In genomic region chr2:113716291-113716690, GRCh38 we compare ENCODE assay signal across 27 cellular contexts. TPM values are rescaled to one million over a fixed set of nuclear protein-coding genes. Genes with fewer than 3 reads are reported as not detected.
DNase-seq lines count a peak whose midpoint lies in the region; ATAC-seq and TF ChIP-seq lines count a peak whose summit lies in the region.
"Had no signal": no experiment of that assay in that cellular context is flagged by ENCODE, and none has a peak within 500 bp of the region (broad histone marks: within the 10 kb centered on the region; RNA-seq: fewer than 3 reads in every experiment).

No MANE protein-coding gene starts in this region.

- 74 to 78% methylated on average over 3 of the region's 3 CpGs for WGBS in GM23248 (ENCODE audit: low coverage in 1 of 2, low lambda C conversion rate in 2 of 2, missing lambda C conversion rate in 2 of 2), 2 experiments
- 87 to 92% methylated on average over 3 of the region's 3 CpGs for WGBS in sigmoid colon, 2 donors

- H3K27me3 ChIP-seq in GM23248 (replicated peaks; ENCODE audit: insufficient read depth) = no peaks in the 10 kb centered on the region
- H3K27me3 ChIP-seq in neural progenitor cell = no peaks in the 10 kb centered on the region
- no peaks in the 10 kb centered on the region for H3K27me3 ChIP-seq in sigmoid colon
- H3K27me3 ChIP-seq: colonic mucosa, neutrophil had no signal

- TF ChIP-seq POLR2A in sigmoid colon (IDR thresholded peaks at IDR 0.05) = no peak

- peaks cover 14% of the 10 kb centered on the region for H3K4me1 Mint-ChIP-seq in chondrocyte (ENCODE audit: low read depth)
- peaks cover 3% of the 10 kb centered on the region for H3K4me1 Mint-ChIP-seq in memory B cell
- H3K4me1 Mint-ChIP-seq in neural progenitor cell = no peaks in the 10 kb centered on the region
- H3K4me1 Mint-ChIP-seq: activated CD4-positive, alpha-beta T cell treated with anti-CD3 and anti-CD28 coated beads for 36 hours; B cell; stimulated activated memory B cell treated with anti-CD40 and anti-IgM and Interleukin-4, amounts not matched to agents 10 μg/mL and 1 μg/mL and 100 μg/mL, for 72 hours had no signal

- H3F3A ChIP-seq in GM23248 (ENCODE audit: insufficient read depth) (peaks cover 23% of the 10 kb centered on the region; the same call in 1 of the 2 replicates), neural progenitor cell (ENCODE audit: low read depth) (no peaks in the 10 kb centered on the region)

- H3K9ac ChIP-seq in GM23248 = no peak overlapping the region; the same call in 1 of the 2 replicates
- no peak overlapping the region for H3K9ac ChIP-seq in neural progenitor cell

- ATAC-seq in memory B cell (ENCODE audit: low read depth) (no peak), HG02852 (IDR thresholded peaks at IDR 0.05; ENCODE audit: unreplicated experiment) (no peak)
- ATAC-seq: activated CD4-positive, alpha-beta T cell treated with anti-CD3 and anti-CD28 coated beads for 36 hours; HCT116; stimulated activated memory B cell treated with anti-CD40 and anti-IgM and Interleukin-4, amounts not matched to agents 10 μg/mL and 1 μg/mL and 100 μg/mL, for 72 hours had no signal

- peak; percentile 30 for DNase-seq in GM23248
- DNase-seq in chondrocyte (ENCODE audit: low spot score) = no peak
- DNase-seq in memory B cell (ENCODE audit: low spot score in 2 of 2) = no peak
- DNase-seq in neural progenitor cell (ENCODE audit: low spot score) = no peak
- DNase-seq in hippocampal formation (lab: John Stamatoyannopoulos, UW) = no peak
- DNase-seq in sigmoid colon = no peak
- DNase-seq: activated CD4-positive, alpha-beta T cell treated with anti-CD3 and anti-CD28 coated beads for 36 hours; activated CD8-positive, alpha-beta memory T cell treated with anti-CD3 and anti-CD28 coated beads for 24 hours; activated gamma-delta T cell treated with Interleukin-2 at 50 U/mL for 16 hours; activated T-cell treated with anti-CD3 and anti-CD28 coated beads, Interleukin-2, amount 50 U/mL, for 1 hour; colonic mucosa; DMS53; effector memory CD4-positive, alpha-beta T cell; erythroblast; kidney glomerular epithelial cell; NCI-H1105 treated with DMSO at 0.1 percent for 48 hours; NCI-H2029; NCI-H345; NCI-H774; stimulated activated CD4-positive, alpha-beta T cell treated with anti-CD3 and anti-CD28 coated beads, Interleukin-2, amount 100 ng/mL, for 48 hours; T-helper 2 cell had no signal

- H3K27ac ChIP-seq in GM23248 = peak overlapping the region; percentile 52
- H3K27ac ChIP-seq in neural progenitor cell = no peak overlapping the region
- H3K27ac ChIP-seq in sigmoid colon = no peak overlapping the region
- H3K27ac ChIP-seq: colonic mucosa, neutrophil, SK-N-MC had no signal

- H3K9me2 ChIP-seq in GM23248 (ENCODE audit: insufficient read depth) = no peaks in the 10 kb centered on the region

- H3K9me3 ChIP-seq in GM23248 (ENCODE audit: low read depth) (no peaks in the 10 kb centered on the region), neural progenitor cell (ENCODE audit: low read depth) (no peaks in the 10 kb centered on the region), sigmoid colon (no peaks in the 10 kb centered on the region)
- H3K9me3 ChIP-seq: colonic mucosa, neutrophil had no signal

- peaks cover 23% of the 10 kb centered on the region for H3K36me3 Mint-ChIP-seq in chondrocyte (ENCODE audit: low read depth)
- H3K36me3 Mint-ChIP-seq in memory B cell = peaks cover 22% of the 10 kb centered on the region
- H3K36me3 Mint-ChIP-seq in neural progenitor cell = peaks cover 17% of the 10 kb centered on the region

- H3K4me1 ChIP-seq in GM23248 (ENCODE audit: insufficient read depth) (peaks cover 9% of the 10 kb centered on the region; the same call in 1 of the 2 replicates), neural progenitor cell (no peaks in the 10 kb centered on the region), sigmoid colon (no peaks in the 10 kb centered on the region)
- H3K4me1 ChIP-seq: colonic mucosa had no signal

- H3K36me3 ChIP-seq in GM23248 (ENCODE audit: low read depth) (peaks cover 69% of the 10 kb centered on the region), neural progenitor cell (peaks cover 12% of the 10 kb centered on the region), sigmoid colon (peaks cover 0 to 75% (median 11%) of the 10 kb centered on the region in 4 donors)
- H3K36me3 ChIP-seq: colonic mucosa had no signal

- H4K20me1 ChIP-seq in GM23248 (ENCODE audit: insufficient read depth) = no peaks in the 10 kb centered on the region
- no peaks in the 10 kb centered on the region for H4K20me1 ChIP-seq in neural progenitor cell (ENCODE audit: low read depth)

- H3K4me3 Mint-ChIP-seq in chondrocyte (ENCODE audit: unreplicated experiment) (no peak overlapping the region), memory B cell (no peak overlapping the region), neural progenitor cell (no peak overlapping the region)
- H3K4me3 Mint-ChIP-seq: activated CD4-positive, alpha-beta T cell treated with anti-CD3 and anti-CD28 coated beads for 36 hours; B cell; stimulated activated memory B cell treated with anti-CD40 and anti-IgM and Interleukin-4, amounts not matched to agents 10 μg/mL and 1 μg/mL and 100 μg/mL, for 72 hours had no signal

- H2AFZ ChIP-seq in GM23248 (no peak overlapping the region), neural progenitor cell (replicated peaks) (no peak overlapping the region)

- H3K27ac Mint-ChIP-seq in chondrocyte (ENCODE audit: unreplicated experiment) (peak overlapping the region; percentile 23), memory B cell (peak overlapping the region; percentile 3), neural progenitor cell (no peak overlapping the region)
- H3K27ac Mint-ChIP-seq: activated CD4-positive, alpha-beta T cell treated with anti-CD3 and anti-CD28 coated beads for 36 hours; B cell; stimulated activated memory B cell treated with anti-CD40 and anti-IgM and Interleukin-4, amounts not matched to agents 10 μg/mL and 1 μg/mL and 100 μg/mL, for 72 hours had no signal

- no peak for TF ChIP-seq EP300 in sigmoid colon (IDR thresholded peaks at IDR 0.05)

- in situ Hi-C loops in GM23248 (cut with MboI) = no loop called here

- H3K27me3 Mint-ChIP-seq in chondrocyte (ENCODE audit: low read depth) = no peaks in the 10 kb centered on the region
- no peaks in the 10 kb centered on the region for H3K27me3 Mint-ChIP-seq in memory B cell
- H3K27me3 Mint-ChIP-seq in neural progenitor cell (ENCODE audit: insufficient read depth, low read depth) = no peaks in the 10 kb centered on the region
- H3K27me3 Mint-ChIP-seq: activated CD4-positive, alpha-beta T cell treated with anti-CD3 and anti-CD28 coated beads for 36 hours; B cell; stimulated activated memory B cell treated with anti-CD40 and anti-IgM and Interleukin-4, amounts not matched to agents 10 μg/mL and 1 μg/mL and 100 μg/mL, for 72 hours had no signal

- intact Hi-C loops in sigmoid colon (cut with DNase I) = no loop called here

- no peak overlapping the region for H3K4me3 ChIP-seq in GM23248
- H3K4me3 ChIP-seq in neural progenitor cell = no peak overlapping the region
- H3K4me3 ChIP-seq in sigmoid colon = no peak overlapping the region
- H3K4me3 ChIP-seq: colonic mucosa, SK-N-MC had no signal

- H3K79me2 ChIP-seq in GM23248 (ENCODE audit: insufficient read depth) = no peaks in the 10 kb centered on the region
- no peaks in the 10 kb centered on the region for H3K79me2 ChIP-seq in neural progenitor cell (ENCODE audit: low read depth)

- H3K9me3 Mint-ChIP-seq in chondrocyte (ENCODE audit: low read depth) = no peaks in the 10 kb centered on the region
- H3K9me3 Mint-ChIP-seq in memory B cell = no peaks in the 10 kb centered on the region
- no peaks in the 10 kb centered on the region for H3K9me3 Mint-ChIP-seq in neural progenitor cell
- H3K9me3 Mint-ChIP-seq: stimulated activated memory B cell treated with anti-CD40 and anti-IgM and Interleukin-4, amounts not matched to agents 10 μg/mL and 1 μg/mL and 100 μg/mL, for 72 hours had no signal

- no peak overlapping the region for H3K4me2 ChIP-seq in GM23248 (ENCODE audit: unreplicated experiment)
- no peak overlapping the region for H3K4me2 ChIP-seq in neural progenitor cell

- TF ChIP-seq CTCF in chondrocyte (IDR thresholded peaks at IDR 0.05) (no peak), neural progenitor cell (IDR thresholded peaks at IDR 0.05) (no peak), sigmoid colon (IDR thresholded peaks at IDR 0.05) (no peak)

RNA-seq across cellular contexts. Expression of gene SLC35F5, which starts 40.2 kb away (rescaled TPM):
- total RNA-seq in GM23248 (2014; rRNA removed; shearing (Covaris generic)) = 129 and 146 TPM in 2 replicates
- polyA plus RNA-seq in GM23248 (2016; fragmentation: Nextera tagmentation; extraction: Ambion mirVana) (97.0 and 101 TPM in 2 replicates), sigmoid colon (10 to 100 TPM; 11.6 to 22.4 (median 13.8) TPM)
- total RNA-seq in chondrocyte (139 to 144 TPM (median 142 TPM) in 3 replicates), neural progenitor cell (ENCODE audit: low replicate concordance) (48.0 and 83.0 TPM in 2 replicates), sigmoid colon (10 to 100 TPM; 54.2 to 59.7 (median 57.3) TPM)
